In genomic region chr5:61549530-61549929, GRCh38 we compare ENCODE assay signal across 23 cellular contexts.
A peak's percentile ranks its signal among the peaks of the same experiment; 100 is the strongest.
DNase-seq lines count a peak whose midpoint lies in the region; ATAC-seq and TF ChIP-seq lines count a peak whose summit lies in the region.
"Had no signal": no experiment of that assay in that cellular context is flagged by ENCODE, and none has a peak within 500 bp of the region (broad histone marks: within the 10 kb centered on the region; RNA-seq: fewer than 3 reads in every experiment).

No MANE protein-coding gene starts in this region.

- H3K36me3 ChIP-seq in SK-N-MC (ENCODE audit: insufficient read depth, low read length) (peaks cover 31% of the 10 kb centered on the region), thyroid gland (peaks cover 0 to 3% of the 10 kb centered on the region in 2 donors)
- H3K36me3 ChIP-seq: BE2C had no signal

- H3K9me3 Mint-ChIP-seq in mesothelial cell of epicardium (peaks cover 20% of the 10 kb centered on the region), nephron progenitor cell (peaks cover 5% of the 10 kb centered on the region)
- peaks cover 0 to 4% (median 0%) of the 10 kb centered on the region in 9 donors for H3K9me3 Mint-ChIP-seq in naive thymus-derived CD8-positive, alpha-beta T cell
- H3K9me3 Mint-ChIP-seq: CD8-positive, alpha-beta memory T cell had no signal

- H3K27me3 Mint-ChIP-seq in mesothelial cell of epicardium (ENCODE audit: low read depth) (no peaks in the 10 kb centered on the region), nephron progenitor cell (ENCODE audit: low read depth, poor library complexity) (no peaks in the 10 kb centered on the region)
- H3K27me3 Mint-ChIP-seq in naive thymus-derived CD8-positive, alpha-beta T cell, result peaks cover 0 to 1% (median 0%) of the 10 kb centered on the region in 5 donors
- H3K27me3 Mint-ChIP-seq: CD4-positive, alpha-beta memory T cell; CD4-positive, CD25-positive, alpha-beta regulatory T cell had no signal

- no peak for TF ChIP-seq POLR2A in thyroid gland (IDR thresholded peaks at IDR 0.05)

- H3K4me1 ChIP-seq in thyroid gland, result no peaks in the 10 kb centered on the region
- H3K4me1 ChIP-seq: BE2C, BLaER1 had no signal

- peaks cover 6% of the 10 kb centered on the region for H3K4me1 Mint-ChIP-seq in mesothelial cell of epicardium
- no peaks in the 10 kb centered on the region for H3K4me1 Mint-ChIP-seq in nephron progenitor cell
- H3K4me1 Mint-ChIP-seq in naive thymus-derived CD8-positive, alpha-beta T cell, result no peaks in the 10 kb centered on the region
- H3K4me1 Mint-ChIP-seq: CD14-positive monocyte; CD4-positive, alpha-beta memory T cell; CD8-positive, alpha-beta memory T cell had no signal

- H3K9me3 ChIP-seq in SK-N-MC (ENCODE audit: low read depth, low read length) (no peaks in the 10 kb centered on the region), thyroid gland (no peaks in the 10 kb centered on the region)
- H3K9me3 ChIP-seq: BE2C, BLaER1 had no signal

- no peak overlapping the region for H3K4me3 ChIP-seq in SK-N-MC
- H3K4me3 ChIP-seq in thyroid gland (replicated peaks in 1 of 3), result no peak overlapping the region
- H3K4me3 ChIP-seq: BLaER1, GM12878 had no signal

- H3K27ac Mint-ChIP-seq in mesothelial cell of epicardium (peak overlapping the region; percentile 13), nephron progenitor cell (peak overlapping the region; percentile 34)
- no peak overlapping the region for H3K27ac Mint-ChIP-seq in naive thymus-derived CD8-positive, alpha-beta T cell
- H3K27ac Mint-ChIP-seq: CD4-positive, CD25-positive, alpha-beta regulatory T cell had no signal

- H3K36me3 Mint-ChIP-seq in mesothelial cell of epicardium (peaks cover 29% of the 10 kb centered on the region), nephron progenitor cell (ENCODE audit: low read depth) (peaks cover 41% of the 10 kb centered on the region)
- peaks cover 3 to 14% (median 12%) of the 10 kb centered on the region in 3 donors for H3K36me3 Mint-ChIP-seq in naive thymus-derived CD8-positive, alpha-beta T cell

- intact Hi-C loops in thyroid gland (cut with DNase I), result no loop called here

- H3K4me3 Mint-ChIP-seq in mesothelial cell of epicardium (no peak overlapping the region), nephron progenitor cell (no peak overlapping the region)
- no peak overlapping the region for H3K4me3 Mint-ChIP-seq in naive thymus-derived CD8-positive, alpha-beta T cell
- H3K4me3 Mint-ChIP-seq: CD14-positive monocyte; CD4-positive, alpha-beta memory T cell; CD4-positive, CD25-positive, alpha-beta regulatory T cell; CD8-positive, alpha-beta memory T cell had no signal

- no peak overlapping the region for H3K9ac ChIP-seq in SK-N-MC (ENCODE audit: insufficient read length)
- H3K9ac ChIP-seq: BLaER1 had no signal

- WGBS in thyroid gland, 2 donors, result 91 to 94% methylated on average over 3 of the region's 3 CpGs

- DNase-seq in SK-N-MC (ENCODE audit: low read depth, low spot score) (no peak), mesothelial cell of epicardium (ENCODE audit: low spot score in 2 of 2, unreplicated experiment in 2 of 2) (no peak), nephron progenitor cell (no peak), thyroid gland (no peak)
- no peak for DNase-seq in naive thymus-derived CD8-positive, alpha-beta T cell
- DNase-seq: 8988T; ACHN; BE2C; C1 segment of cervical spinal cord; CD4-positive, alpha-beta memory T cell; CD4-positive, CD25-positive, alpha-beta regulatory T cell; CD8-positive, alpha-beta memory T cell; COR-L47; DMS 273 treated with DMSO at 0.1 percent for 48 hours; DMS153; DMS53; DMS79; DND-41; EL; GDM1 had no signal

- ATAC-seq in naive thymus-derived CD8-positive, alpha-beta T cell, result no peak
- ATAC-seq: GM12878 had no signal

- H3K27ac ChIP-seq in SK-N-MC, result peak overlapping the region; percentile 69
- H3K27ac ChIP-seq in thyroid gland, result no peak overlapping the region
- H3K27ac ChIP-seq: BLaER1 had no signal

- POLR2A ChIA-PET in naive thymus-derived CD8-positive, alpha-beta T cell (lab: Charles Lee), result no interaction called here

- TF ChIP-seq CTCF in mesothelial cell of epicardium (IDR thresholded peaks at IDR 0.05; ENCODE audit: unreplicated experiment) (no peak), nephron progenitor cell (IDR thresholded peaks at IDR 0.05) (no peak), thyroid gland (IDR thresholded peaks at IDR 0.05) (no peak)

- H3K27me3 ChIP-seq in thyroid gland, result no peaks in the 10 kb centered on the region
- H3K27me3 ChIP-seq: BE2C, BLaER1 had no signal

Comparison
In these comparisons a context has a peak if more than half of its experiments do, and no peak if none do; other contexts are left out.
1. H3K27ac Mint-ChIP-seq: peak in mesothelial cell of epicardium (single experiment) and nephron progenitor cell (single experiment); none in naive thymus-derived CD8-positive, alpha-beta T cell (0 of 10).